ENCODE assay signal across 6 cellular contexts in the genomic region with DNA sequence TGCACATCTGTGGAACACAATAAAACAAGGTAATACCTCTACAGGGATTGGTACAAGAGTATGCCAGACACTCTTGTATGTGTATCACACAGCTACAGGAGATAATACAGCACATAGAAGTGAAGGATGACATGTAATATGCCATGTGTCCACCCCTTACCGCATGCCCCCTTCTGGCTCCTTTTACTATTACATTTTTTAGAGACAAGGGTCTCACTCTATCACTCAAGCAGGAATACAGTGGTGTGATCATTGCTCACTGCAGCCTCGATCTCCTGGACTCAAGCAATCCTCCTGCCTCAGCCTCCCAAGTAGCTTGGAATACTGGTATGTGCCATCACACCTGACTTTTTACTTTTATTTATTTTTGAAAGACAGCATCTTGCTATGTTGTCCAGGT.
DNase-seq lines count a peak whose midpoint lies in the region; ATAC-seq and TF ChIP-seq lines count a peak whose summit lies in the region.

No MANE protein-coding gene starts in this region.

- DNase-seq in NCI-H526 (lab: John Stamatoyannopoulos, UW) (peak; percentile 27 to 64), cardiac fibroblast (ENCODE audit: low read depth in 2 of 2) (peak; percentile 48 to 54)
- DNase-seq in stimulated activated naive CD8-positive, alpha-beta T cell treated with anti-CD3 and anti-CD28 coated beads, Interleukin-15, Interleukin-2, amounts not matched to agents 100 U/mL and 50 U/mL, for 24 hours = no peak

- H3K4me3 ChIP-seq in cardiac fibroblast (replicated peaks in 1 of 2; ENCODE audit: low read depth in 2 of 2, low read length in 2 of 2) = no peak overlapping the region

- TF ChIP-seq CTCF in GM12872 (IDR thresholded peaks at IDR 0.05; ENCODE audit: insufficient read depth, low read depth, low read length) (peak; percentile 64), cardiac fibroblast (IDR thresholded peaks at IDR 0.05; ENCODE audit: low read depth, low read length) (peak; percentile 41)

- ATAC-seq in stimulated activated naive CD8-positive, alpha-beta T cell treated with anti-CD3 and anti-CD28 coated beads, Interleukin-15, Interleukin-2, amounts not matched to agents 100 U/mL and 50 U/mL, for 24 hours = peak; percentile 60
- ATAC-seq in GM19397 (IDR thresholded peaks at IDR 0.05; ENCODE audit: unreplicated experiment) = no peak
- no peak for ATAC-seq in HG02870 (IDR thresholded peaks at IDR 0.05; ENCODE audit: unreplicated experiment)
